In genomic region chr2:169584005-169584877, GRCh38 we compare ENCODE assay signal across 7 cellular contexts.
A peak's percentile ranks its signal among the peaks of the same experiment; 100 is the strongest.
DNase-seq lines count a peak whose midpoint lies in the region; ATAC-seq and TF ChIP-seq lines count a peak whose summit lies in the region.

Gene PPIG, plus strand, starts transcription at chr2:169584351. Its CDS starts 19,691 bp downstream, at chr2:169604042.

- H3K4me3 ChIP-seq in retinal pigment epithelial cell (ENCODE audit: low read length), result peak within 1 kb of the TSS; percentile 98

- TF ChIP-seq CTCF in retinal pigment epithelial cell (conservative IDR thresholded peaks at IDR 0.05; ENCODE audit: low read depth, low read length), result no peak

- peak; percentile 93 for ATAC-seq in GM18502 (IDR thresholded peaks at IDR 0.05; ENCODE audit: poor library complexity, unreplicated experiment)
- ATAC-seq in HG02938 (IDR thresholded peaks at IDR 0.05; ENCODE audit: unreplicated experiment), result peak; percentile 88

- DNase-seq in NCI-H1930 (lab: John Stamatoyannopoulos, UW) (peak; percentile 84 to 87), T-helper 9 cell (peak; percentile 79), astrocyte of the hippocampus (ENCODE audit: low read depth, low spot score) (peak; percentile 96), hypothalamus (lab: John Stamatoyannopoulos, UW) (peak; percentile 55 to 96 (median 82)), retinal pigment epithelial cell (ENCODE audit: low read depth) (peak; percentile 75)

Comparison
In these comparisons a context has a peak if more than half of its experiments do, and no peak if none do; other contexts are left out.
1. Peak in every context shown above with its lines: DNase-seq, ATAC-seq and H3K4me3 ChIP-seq.